Comparison of ENCODE assay signal across 23 cellular contexts in genomic region chr2:216679658-216680024, GRCh38. TPM values are rescaled to one million over a fixed set of nuclear protein-coding genes. Genes with fewer than 3 reads are reported as not detected.
A peak's percentile ranks its signal among the peaks of the same experiment; 100 is the strongest.
DNase-seq lines count a peak whose midpoint lies in the region; ATAC-seq and TF ChIP-seq lines count a peak whose summit lies in the region.
"Had no signal": no experiment of that assay in that cellular context is flagged by ENCODE, and none has a peak within 500 bp of the region (broad histone marks: within the 10 kb centered on the region; RNA-seq: fewer than 3 reads in every experiment).

No MANE protein-coding gene starts in this region.

- H3K9me3 ChIP-seq in esophagus (ENCODE audit: control insufficient read depth in 2 of 2, insufficient read depth in 1 of 2, low read depth in 1 of 2, low read length in 1 of 2) (no peaks in the 10 kb centered on the region), prostate gland (no peaks in the 10 kb centered on the region), vagina (no peaks in the 10 kb centered on the region)
- H3K9me3 ChIP-seq: thyroid gland had no signal

- no peaks in the 10 kb centered on the region for H3K36me3 Mint-ChIP-seq in activated naive CD4-positive, alpha-beta T cell treated with anti-CD3 and anti-CD28 coated beads, Interleukin-2, amount 50 U/mL, for 72 hours
- H3K36me3 Mint-ChIP-seq in CD14-positive monocyte = no peaks in the 10 kb centered on the region

- ATAC-seq in GM21381 (IDR thresholded peaks at IDR 0.05; ENCODE audit: unreplicated experiment) (no peak), HG03097 (IDR thresholded peaks at IDR 0.05; ENCODE audit: low FRiP score, unreplicated experiment) (no peak)
- ATAC-seq in activated naive CD4-positive, alpha-beta T cell treated with anti-CD3 and anti-CD28 coated beads, Interleukin-2, amount 50 U/mL, for 72 hours = no peak
- ATAC-seq: PC-3 had no signal

- H3K4me3 Mint-ChIP-seq in CD14-positive monocyte = no peak overlapping the region

- H3K27me3 ChIP-seq in esophagus (ENCODE audit: control insufficient read depth in 1 of 2, insufficient read depth in 2 of 2, low read length in 2 of 2) = no peaks in the 10 kb centered on the region
- H3K27me3 ChIP-seq in prostate gland (replicated peaks; ENCODE audit: insufficient read depth) = no peaks in the 10 kb centered on the region
- H3K27me3 ChIP-seq in vagina = no peaks in the 10 kb centered on the region
- H3K27me3 ChIP-seq: thyroid gland had no signal

- H3K4me1 ChIP-seq in esophagus (ENCODE audit: control insufficient read depth in 2 of 2, insufficient read depth in 2 of 2, low read length in 1 of 2) = peaks cover 0 to 2% of the 10 kb centered on the region in 2 donors
- H3K4me1 ChIP-seq in prostate gland (replicated peaks) = no peaks in the 10 kb centered on the region
- peaks cover 35% of the 10 kb centered on the region for H3K4me1 ChIP-seq in vagina

- intact Hi-C loops in prostate gland (cut with DNase I) = loop anchor here (5.0 kb wide), 1 partner anchor 1078 kb away; no protein-coding TSS in a partner anchor
- intact Hi-C loops in vagina (cut with DNase I) = loop anchor here (10.0 kb wide), 1 partner anchor 675 kb away; no protein-coding TSS in a partner anchor
- intact Hi-C loops in CD14-positive monocyte (cut with micrococcal nuclease) = loop anchor here (5.0 to 10.0 kb wide), 3 partner anchors 485 to 1033 kb away; no protein-coding TSS in a partner anchor

- no peak overlapping the region for H3K27ac Mint-ChIP-seq in activated naive CD4-positive, alpha-beta T cell treated with anti-CD3 and anti-CD28 coated beads, Interleukin-2, amount 50 U/mL, for 72 hours
- H3K27ac Mint-ChIP-seq in CD14-positive monocyte = no peak overlapping the region

- peaks cover 0 to 1% of the 10 kb centered on the region in 2 donors for H3K36me3 ChIP-seq in esophagus (ENCODE audit: control insufficient read depth in 2 of 2, insufficient read depth in 2 of 2, low read length in 1 of 2)
- H3K36me3 ChIP-seq in prostate gland = no peaks in the 10 kb centered on the region
- H3K36me3 ChIP-seq in vagina = peaks cover 4 to 48% of the 10 kb centered on the region in 2 donors

- no peaks in the 10 kb centered on the region for H3K9me3 Mint-ChIP-seq in activated naive CD4-positive, alpha-beta T cell treated with anti-CD3 and anti-CD28 coated beads, Interleukin-2, amount 50 U/mL, for 72 hours
- no peaks in the 10 kb centered on the region for H3K9me3 Mint-ChIP-seq in CD14-positive monocyte

- H3K4me3 ChIP-seq in esophagus (ENCODE audit: low read depth in 1 of 2, low read length in 2 of 2) (no peak overlapping the region), prostate gland (no peak overlapping the region), vagina (no peak overlapping the region)
- H3K4me3 ChIP-seq: SK-N-MC, skin epidermis, thyroid gland had no signal

- peaks cover 13% of the 10 kb centered on the region for H3K4me1 Mint-ChIP-seq in CD14-positive monocyte

- H3K27me3 Mint-ChIP-seq in CD14-positive monocyte (ENCODE audit: low read depth in 3 of 3) = peaks cover 6 to 13% (median 10%) of the 10 kb centered on the region in 3 donors

- no peak for TF ChIP-seq POLR2A in prostate gland (IDR thresholded peaks at IDR 0.05)
- TF ChIP-seq POLR2A in vagina (IDR thresholded peaks at IDR 0.05) = no peak

- 65 to 76% methylated on average over 14 of the region's 14 CpGs for WGBS in esophagus, 2 donors
- WGBS in prostate gland = 77% methylated on average over 14 of the region's 14 CpGs

- H3K27ac ChIP-seq in esophagus (ENCODE audit: low read depth in 2 of 2, low read length in 1 of 2) (peak overlapping the region; percentile 21 to 57), prostate gland (peak overlapping the region; percentile 0 to 16), vagina (peak overlapping the region; percentile 90)
- H3K27ac ChIP-seq: HL-60, SK-N-MC had no signal

- no peak for TF ChIP-seq CTCF in prostate gland (IDR thresholded peaks at IDR 0.05)
- TF ChIP-seq CTCF in vagina (IDR thresholded peaks at IDR 0.05) = no peak
- no peak for TF ChIP-seq CTCF in CD14-positive monocyte (IDR thresholded peaks at IDR 0.05)

- DNase-seq in hepatic stellate cell (ENCODE audit: low spot score) (peak; percentile 73), prostate gland (ENCODE audit: low spot score) (no peak), vagina (ENCODE audit: extremely low spot score in 2 of 2) (no peak), CD14-positive monocyte (ENCODE audit: low spot score) (no peak)
- DNase-seq in activated naive CD4-positive, alpha-beta T cell treated with anti-CD3 and anti-CD28 coated beads, Interleukin-2, amount 50 U/mL, for 72 hours (ENCODE audit: low spot score in 2 of 2) = no peak
- DNase-seq: activated CD4-positive, CD25-positive, alpha-beta regulatory T cell treated with anti-CD3 and anti-CD28 coated beads, Interleukin-2, amount 50 U/mL, for 72 hours; activated effector memory CD4-positive, alpha-beta T cell treated with Interleukin-2 at 50 U/mL for 16 hours; amniotic stem cell; GF-D8; KBM-7; NCI-H1105; NCI-H82; PC-3; stimulated activated CD4-positive, alpha-beta T cell treated with anti-CD3 and anti-CD28 coated beads, Interleukin-4, amount 100 ng/mL, for 4 hours; stimulated activated CD8-positive, alpha-beta memory T cell treated with anti-CD3 and anti-CD28 coated beads, Interleukin-4, amount 100 ng/mL, for 48 hours; T1000; thyroid gland had no signal

RNA-seq across cellular contexts. Expression of gene IGFBP5, which starts 15.7 kb away (rescaled TPM):
- 10 to 100 TPM; 29.4 to 46.5 TPM for polyA plus RNA-seq in esophagus
- total RNA-seq in prostate gland = 100 to 1,000 TPM; 162 to 319 TPM
- total RNA-seq in vagina = 1,041 TPM
- total RNA-seq in activated naive CD4-positive, alpha-beta T cell treated with anti-CD3 and anti-CD28 coated beads, Interleukin-2, amount 50 U/mL, for 72 hours = under 1 TPM in 1 of 2 donors, not detected in 1; 0.02 TPM
- not detected for polyA plus RNA-seq in CD14-positive monocyte

RNA-seq across cellular contexts. Expression of gene IGFBP2, which starts 46.4 kb away (rescaled TPM):
- polyA plus RNA-seq in esophagus (100 to 1,000 TPM in 1 of 2 donors, 10 to 100 TPM in 1; 93.6 to 138 TPM), CD14-positive monocyte (not detected)
- total RNA-seq in prostate gland (100 to 1,000 TPM; 152 to 250 TPM), vagina (82.7 TPM)
- total RNA-seq in activated naive CD4-positive, alpha-beta T cell treated with anti-CD3 and anti-CD28 coated beads, Interleukin-2, amount 50 U/mL, for 72 hours = 10 to 100 TPM in 1 of 2 donors, under 1 TPM in 1; 0.14 to 11.6 TPM

Comparison
In these comparisons a context has a peak if more than half of its experiments do, and no peak if none do; other contexts are left out.
1. H3K27ac ChIP-seq: peak in every context shown above with its lines; median percentile 90 in vagina; 39 in esophagus; 8 in prostate gland.
2. RNA of gene IGFBP5, which starts 15.7 kb away (total RNA-seq): 1,041 TPM in vagina (single experiment) and 162 to 319 TPM in prostate gland; 0.02 TPM in activated naive CD4-positive, alpha-beta T cell treated with anti-CD3 and anti-CD28 coated beads, Interleukin-2, amount 50 U/mL, for 72 hours; every median in the first group is over 100 times any median in the second.